Comparison of ENCODE assay signal across 19 cellular contexts in genomic region chr21:46068516-46069079, GRCh38.
"Had no signal": no experiment of that assay in that cellular context is flagged by ENCODE, and none has a peak within 500 bp of the region (broad histone marks: within the 10 kb centered on the region; RNA-seq: fewer than 3 reads in every experiment).

No MANE protein-coding gene starts in this region.

- H3K4me1 ChIP-seq: psoas muscle had no signal

- DNase-seq: activated naive CD4-positive, alpha-beta T cell treated with anti-CD3 and anti-CD28 coated beads, Interleukin-2, amount 50 U/mL, for 16 hours; activated naive CD8-positive, alpha-beta T cell treated with anti-CD3 and anti-CD28 coated beads, Interleukin-2, amount 50 U/mL, for 24 hours; brain microvascular endothelial cell; central memory CD4-positive, alpha-beta T cell; effector memory CD4-positive, alpha-beta T cell; heart right ventricle; naive thymus-derived CD8-positive, alpha-beta T cell; stimulated activated CD4-positive, alpha-beta T cell treated with anti-CD3 and anti-CD28 coated beads, Interleukin-12 subunit alpha, Interleukin-12 subunit beta, amount 100 ng/mL, for 4 hours; stimulated activated CD4-positive, alpha-beta T cell treated with anti-CD3 and anti-CD28 coated beads, Interleukin-4, amount 100 ng/mL, for 4 hours; substantia nigra; T-helper 1 cell; thyroid gland had no signal

- FAIRE-seq: frontal cortex, keratinocyte had no signal

- ATAC-seq: activated naive CD8-positive, alpha-beta T cell treated with anti-CD3 and anti-CD28 coated beads, Interleukin-2, amount 50 U/mL, for 24 hours; naive thymus-derived CD8-positive, alpha-beta T cell; psoas muscle had no signal

- H3K9me3 ChIP-seq: esophagus muscularis mucosa, neutrophil, ovary, psoas muscle, right atrium auricular region, thyroid gland had no signal

- H3K27me3 ChIP-seq: brain microvascular endothelial cell, esophagus muscularis mucosa, ovary, right atrium auricular region, thyroid gland had no signal

- H3K36me3 ChIP-seq: brain microvascular endothelial cell, esophagus muscularis mucosa, heart right ventricle, neutrophil, ovary, right atrium auricular region, thyroid gland had no signal

- H3K27ac ChIP-seq: brain microvascular endothelial cell, neutrophil, thyroid gland had no signal

- H3K4me3 ChIP-seq: esophagus muscularis mucosa, heart right ventricle, ovary, psoas muscle, right atrium auricular region, thyroid gland had no signal
